In genomic region chr5:14414007-14414406, GRCh38 we compare ENCODE assay signal across 12 cellular contexts.
DNase-seq lines count a peak whose midpoint lies in the region; ATAC-seq lines count a peak whose summit lies in the region.
"Had no signal": no experiment of that assay in that cellular context is flagged by ENCODE, and none has a peak within 500 bp of the region (broad histone marks: within the 10 kb centered on the region; RNA-seq: fewer than 3 reads in every experiment).

No MANE protein-coding gene starts in this region.

- POLR2A ChIA-PET in activated CD4-positive, alpha-beta memory T cell treated with anti-CD3 and anti-CD28 coated beads, Interleukin-2, amount 10 ng/mL, durations not matched to agents 7 days and 5 days (lab: Charles Lee): interaction anchor here (0.9 to 2.7 kb wide), 7 partner anchors 14 to 185 kb away, joined by 3 to 19 read pairs (median 5); partner anchors contain the start of gene OTULINL

- H3K4me3 Mint-ChIP-seq in activated CD4-positive, alpha-beta memory T cell treated with anti-CD3 and anti-CD28 coated beads, Interleukin-2, amount 10 ng/mL, durations not matched to agents 7 days and 5 days: peak overlapping the region; percentile 51
- H3K4me3 Mint-ChIP-seq in stimulated activated naive CD8-positive, alpha-beta T cell treated with anti-CD3 and anti-CD28 coated beads, Interleukin-15, amount 100 ng/mL, for 72 hours: peak overlapping the region; percentile 88 to 89

- H3K27me3 Mint-ChIP-seq in activated CD4-positive, alpha-beta memory T cell treated with anti-CD3 and anti-CD28 coated beads, Interleukin-2, amount 10 ng/mL, durations not matched to agents 7 days and 5 days: peaks cover 10% of the 10 kb centered on the region
- no peaks in the 10 kb centered on the region for H3K27me3 Mint-ChIP-seq in stimulated activated naive CD8-positive, alpha-beta T cell treated with anti-CD3 and anti-CD28 coated beads, Interleukin-15, amount 100 ng/mL, for 72 hours

- CTCF ChIA-PET in activated CD4-positive, alpha-beta memory T cell treated with anti-CD3 and anti-CD28 coated beads, Interleukin-2, amount 10 ng/mL, durations not matched to agents 7 days and 5 days (lab: Charles Lee): interaction anchor here (1.0 to 2.5 kb wide), 7 partner anchors 10 to 234 kb away, joined by 3 to 12 read pairs (median 4); no protein-coding TSS in a partner anchor

- no peaks in the 10 kb centered on the region for H3K9me3 Mint-ChIP-seq in activated CD4-positive, alpha-beta memory T cell treated with anti-CD3 and anti-CD28 coated beads, Interleukin-2, amount 10 ng/mL, durations not matched to agents 7 days and 5 days
- H3K9me3 Mint-ChIP-seq in stimulated activated naive CD8-positive, alpha-beta T cell treated with anti-CD3 and anti-CD28 coated beads, Interleukin-15, amount 100 ng/mL, for 72 hours: no peaks in the 10 kb centered on the region

- H3K36me3 Mint-ChIP-seq in activated CD4-positive, alpha-beta memory T cell treated with anti-CD3 and anti-CD28 coated beads, Interleukin-2, amount 10 ng/mL, durations not matched to agents 7 days and 5 days (ENCODE audit: low read depth): no peaks in the 10 kb centered on the region

- H3K27ac Mint-ChIP-seq in activated CD4-positive, alpha-beta memory T cell treated with anti-CD3 and anti-CD28 coated beads, Interleukin-2, amount 10 ng/mL, durations not matched to agents 7 days and 5 days: peak overlapping the region; percentile 77
- H3K27ac Mint-ChIP-seq in stimulated activated naive CD8-positive, alpha-beta T cell treated with anti-CD3 and anti-CD28 coated beads, Interleukin-15, amount 100 ng/mL, for 72 hours: peak overlapping the region; percentile 99 to 100

- peak; percentile 9 for DNase-seq in activated naive CD4-positive, alpha-beta T cell treated with Interleukin-2 at 50 U/mL for 16 hours
- DNase-seq in activated naive CD4-positive, alpha-beta T cell treated with anti-CD3 and anti-CD28 coated beads, Interleukin-2, amount 50 U/mL, for 16 hours: no peak
- DNase-seq in activated CD4-positive, alpha-beta memory T cell treated with anti-CD3 and anti-CD28 coated beads, Interleukin-2, amount 10 ng/mL, durations not matched to agents 7 days and 5 days: no peak
- peak; percentile 27 for DNase-seq in central memory CD4-positive, alpha-beta T cell
- DNase-seq in stimulated activated naive CD8-positive, alpha-beta T cell treated with anti-CD3 and anti-CD28 coated beads, Interleukin-15, amount 100 ng/mL, for 72 hours: peak; percentile 56
- DNase-seq in D341Med (ENCODE audit: low spot score): no peak
- DNase-seq: cerebellar nuclear complex, mammary epithelial cell, NCI-H1436, NCI-H524 treated with DMSO at 0.1 percent for 48 hours had no signal

- ATAC-seq in stimulated activated naive CD8-positive, alpha-beta T cell treated with anti-CD3 and anti-CD28 coated beads, Interleukin-15, amount 100 ng/mL, for 72 hours: no peak
- ATAC-seq in GM18519 (IDR thresholded peaks at IDR 0.05; ENCODE audit: low FRiP score, unreplicated experiment) (no peak), GM18907 (IDR thresholded peaks at IDR 0.05; ENCODE audit: unreplicated experiment) (no peak)

- peaks cover 46% of the 10 kb centered on the region for H3K4me1 Mint-ChIP-seq in activated CD4-positive, alpha-beta memory T cell treated with anti-CD3 and anti-CD28 coated beads, Interleukin-2, amount 10 ng/mL, durations not matched to agents 7 days and 5 days
- peaks cover 91% of the 10 kb centered on the region for H3K4me1 Mint-ChIP-seq in stimulated activated naive CD8-positive, alpha-beta T cell treated with anti-CD3 and anti-CD28 coated beads, Interleukin-15, amount 100 ng/mL, for 72 hours

Comparison
In these comparisons a context has a peak if more than half of its experiments do, and no peak if none do; other contexts are left out.
1. DNase-seq: peak in activated naive CD4-positive, alpha-beta T cell treated with Interleukin-2 at 50 U/mL for 16 hours (single experiment), central memory CD4-positive, alpha-beta T cell (single experiment) and stimulated activated naive CD8-positive, alpha-beta T cell treated with anti-CD3 and anti-CD28 coated beads, Interleukin-15, amount 100 ng/mL, for 72 hours (2 of 2); none in activated naive CD4-positive, alpha-beta T cell treated with anti-CD3 and anti-CD28 coated beads, Interleukin-2, amount 50 U/mL, for 16 hours (single experiment), activated CD4-positive, alpha-beta memory T cell treated with anti-CD3 and anti-CD28 coated beads, Interleukin-2, amount 10 ng/mL, durations not matched to agents 7 days and 5 days (single experiment) and D341Med (single experiment).